2 cellular contexts compared by ENCODE assay signal in the genomic region with DNA sequence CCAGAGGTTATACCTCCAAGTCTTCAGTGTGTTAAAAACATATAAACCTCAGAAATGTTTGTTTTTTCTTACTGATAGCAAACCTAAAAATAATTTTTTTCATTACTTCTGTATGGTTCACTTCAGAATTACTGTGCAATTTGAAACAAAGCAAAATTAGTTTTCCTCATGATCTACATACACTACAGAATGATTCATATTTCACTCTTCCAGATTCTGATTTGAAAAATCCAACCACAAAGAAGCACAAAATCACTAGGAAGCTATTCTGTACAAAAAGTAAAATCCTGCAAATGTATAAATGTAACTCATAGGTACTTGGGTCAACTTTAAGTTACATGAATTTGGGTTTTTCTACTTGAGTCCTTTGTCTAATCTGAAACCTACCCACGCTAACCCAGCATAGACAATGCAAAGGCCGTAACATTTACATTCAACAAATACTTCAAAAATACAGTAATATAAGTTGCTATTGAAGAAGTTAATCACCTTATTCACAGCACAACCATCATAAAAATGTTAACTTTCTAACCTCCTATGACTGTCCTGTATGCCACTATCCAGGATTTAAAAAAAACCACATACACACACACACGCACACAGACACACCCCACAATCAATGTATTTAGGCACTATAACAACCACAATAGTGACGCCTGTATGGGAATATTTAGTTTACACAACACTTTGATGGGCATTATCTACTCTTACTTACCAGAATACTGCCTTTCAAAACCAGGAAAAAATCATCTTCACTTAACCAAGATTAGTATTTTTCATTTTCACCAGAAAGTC.
A peak's percentile ranks its signal among the peaks of the same experiment; 100 is the strongest.
TF ChIP-seq lines count a peak whose summit lies in the region.

No MANE protein-coding gene starts in this region.

TF ChIP-seq in IMR-90, 13 proteins besides CTCF, POLR2A, EP300 and RAD21:
- TF ChIP-seq SMC3 (IDR thresholded peaks at IDR 0.05; ENCODE audit: low read depth, low read length): no peak
- no peak for TF ChIP-seq MAZ (IDR thresholded peaks at IDR 0.05; ENCODE audit: borderline replicate concordance, low read depth, low read length)
- TF ChIP-seq RCOR1 (IDR thresholded peaks at IDR 0.05; ENCODE audit: insufficient replicate concordance, low read length): no peak
- TF ChIP-seq MXI1 (IDR thresholded peaks at IDR 0.05; ENCODE audit: borderline replicate concordance, low read depth, low read length): no peak
- no peak for TF ChIP-seq RFX5 (IDR thresholded peaks at IDR 0.05; ENCODE audit: low read depth, low read length)
- no peak for TF ChIP-seq FOS (IDR thresholded peaks at IDR 0.05; ENCODE audit: low read depth, low read length)
- TF ChIP-seq, protein P1, sequence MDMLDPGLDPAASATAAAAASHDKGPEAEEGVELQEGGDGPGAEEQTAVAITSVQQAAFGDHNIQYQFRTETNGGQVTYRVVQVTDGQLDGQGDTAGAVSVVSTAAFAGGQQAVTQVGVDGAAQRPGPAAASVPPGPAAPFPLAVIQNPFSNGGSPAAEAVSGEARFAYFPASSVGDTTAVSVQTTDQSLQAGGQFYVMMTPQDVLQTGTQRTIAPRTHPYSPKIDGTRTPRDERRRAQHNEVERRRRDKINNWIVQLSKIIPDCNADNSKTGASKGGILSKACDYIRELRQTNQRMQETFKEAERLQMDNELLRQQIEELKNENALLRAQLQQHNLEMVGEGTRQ (IDR thresholded peaks at IDR 0.05; ENCODE audit: low read depth, low read length): no peak
- TF ChIP-seq, protein P2, sequence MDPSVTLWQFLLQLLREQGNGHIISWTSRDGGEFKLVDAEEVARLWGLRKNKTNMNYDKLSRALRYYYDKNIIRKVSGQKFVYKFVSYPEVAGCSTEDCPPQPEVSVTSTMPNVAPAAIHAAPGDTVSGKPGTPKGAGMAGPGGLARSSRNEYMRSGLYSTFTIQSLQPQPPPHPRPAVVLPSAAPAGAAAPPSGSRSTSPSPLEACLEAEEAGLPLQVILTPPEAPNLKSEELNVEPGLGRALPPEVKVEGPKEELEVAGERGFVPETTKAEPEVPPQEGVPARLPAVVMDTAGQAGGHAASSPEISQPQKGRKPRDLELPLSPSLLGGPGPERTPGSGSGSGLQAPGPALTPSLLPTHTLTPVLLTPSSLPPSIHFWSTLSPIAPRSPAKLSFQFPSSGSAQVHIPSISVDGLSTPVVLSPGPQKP (IDR thresholded peaks at IDR 0.05; ENCODE audit: borderline replicate concordance, low read depth, low read length): no peak
- TF ChIP-seq MAFK (IDR thresholded peaks at IDR 0.05; ENCODE audit: low read depth, low read length): no peak
- TF ChIP-seq CEBPB (IDR thresholded peaks at IDR 0.05; ENCODE audit: low read depth, low read length): no peak
- TF ChIP-seq NFE2L2 (IDR thresholded peaks at IDR 0.05; ENCODE audit: low read depth, low read length): no peak

TF ChIP-seq in K562, 482 proteins besides CTCF, POLR2A, EP300 and RAD21:
- 0 out of 4 replicates have a peak, but pooled peaks of 1 of the 2 experiments have one; percentile 22 for TF ChIP-seq MAZ (CRISPR knock-in tag; conservative IDR thresholded peaks at IDR 0.05 in 1 of 2, IDR thresholded peaks at IDR 0.05 in 1 of 2)
- TF ChIP-seq POLR3A (IDR thresholded peaks at IDR 0.05; ENCODE audit: borderline replicate concordance, extremely low read depth, insufficient read depth, insufficient read length): no peak
- TF ChIP-seq RBFOX2 (IDR thresholded peaks at IDR 0.05; ENCODE audit: low read depth, low read length): peak; percentile 25; the same call in 1 of the 2 replicates
- TF ChIP-seq KHSRP (IDR thresholded peaks at IDR 0.05): no peak
